ENCODE assay signal across 23 cellular contexts in genomic region chr22:44067033-44067432, GRCh38. TPM values are rescaled to one million over a fixed set of nuclear protein-coding genes. Genes with fewer than 3 reads are reported as not detected.
DNase-seq lines count a peak whose midpoint lies in the region; ATAC-seq and TF ChIP-seq lines count a peak whose summit lies in the region.
"Had no signal": no experiment of that assay in that cellular context is flagged by ENCODE, and none has a peak within 500 bp of the region (broad histone marks: within the 10 kb centered on the region; RNA-seq: fewer than 3 reads in every experiment).

No MANE protein-coding gene starts in this region.

- POLR2A ChIA-PET in MCF 10A (lab: Yijun Ruan, JAX): no interaction called here

- H3K36me3 Mint-ChIP-seq in MCF 10A (ENCODE audit: insufficient read depth, unreplicated experiment) (peaks cover 5% of the 10 kb centered on the region), T-helper 17 cell (ENCODE audit: low read depth) (no peaks in the 10 kb centered on the region)
- peaks cover 13 to 46% of the 10 kb centered on the region in 2 donors for H3K36me3 Mint-ChIP-seq in stimulated activated naive B cell treated with anti-CD40 and anti-IgM and Interleukin-4, amounts not matched to agents 10 μg/mL and 1 μg/mL and 100 μg/mL, for 72 hours
- H3K36me3 Mint-ChIP-seq: naive thymus-derived CD8-positive, alpha-beta T cell; WTC11 had no signal

- no peaks in the 10 kb centered on the region for H3K4me1 Mint-ChIP-seq in MCF 10A (ENCODE audit: insufficient read depth, unreplicated experiment)
- peaks cover 13% of the 10 kb centered on the region for H3K4me1 Mint-ChIP-seq in T-helper 17 cell
- H3K4me1 Mint-ChIP-seq in stimulated activated naive B cell treated with anti-CD40 and anti-IgM and Interleukin-4, amounts not matched to agents 10 μg/mL and 1 μg/mL and 100 μg/mL, for 72 hours: peaks cover 50 to 79% of the 10 kb centered on the region in 2 donors

- H3K27ac ChIP-seq in breast epithelium (no peak overlapping the region), prostate gland (no peak overlapping the region)
- H3K27ac ChIP-seq: 22Rv1, SK-N-MC had no signal

- no peaks in the 10 kb centered on the region for H3K27me3 ChIP-seq in breast epithelium
- H3K27me3 ChIP-seq in prostate gland (replicated peaks; ENCODE audit: insufficient read depth): no peaks in the 10 kb centered on the region
- H3K27me3 ChIP-seq: sigmoid colon, upper lobe of left lung had no signal

- TF ChIP-seq POLR2A in breast epithelium (IDR thresholded peaks at IDR 0.05) (no peak), prostate gland (IDR thresholded peaks at IDR 0.05) (no peak)

- H3K9me3 Mint-ChIP-seq in MCF 10A (ENCODE audit: unreplicated experiment): no peaks in the 10 kb centered on the region
- no peaks in the 10 kb centered on the region for H3K9me3 Mint-ChIP-seq in stimulated activated naive B cell treated with anti-CD40 and anti-IgM and Interleukin-4, amounts not matched to agents 10 μg/mL and 1 μg/mL and 100 μg/mL, for 72 hours
- H3K9me3 Mint-ChIP-seq: naive thymus-derived CD8-positive, alpha-beta T cell; T-helper 2 cell treated with Interferon-gamma antibody and Interleukin-4, amounts not matched to agents 5 μg/mL and 100 μg/mL, for 36 hours; WTC11 had no signal

- no peak overlapping the region for H3K27ac Mint-ChIP-seq in MCF 10A (ENCODE audit: low read depth, unreplicated experiment)
- peak overlapping the region; percentile 56 for H3K27ac Mint-ChIP-seq in T-helper 17 cell
- peak overlapping the region; percentile 99 for H3K27ac Mint-ChIP-seq in stimulated activated naive B cell treated with anti-CD40 and anti-IgM and Interleukin-4, amounts not matched to agents 10 μg/mL and 1 μg/mL and 100 μg/mL, for 72 hours
- H3K27ac Mint-ChIP-seq: T-helper 2 cell treated with Interferon-gamma antibody and Interleukin-4, amounts not matched to agents 5 μg/mL and 100 μg/mL, for 36 hours; WTC11 had no signal

- intact Hi-C loops in MCF 10A (cut with micrococcal nuclease) (no loop called here), breast epithelium (cut with DNase I; ENCODE audit: low total_unique reads) (no loop called here), prostate gland (cut with DNase I) (no loop called here)

- H3K27me3 Mint-ChIP-seq in MCF 10A (ENCODE audit: insufficient read depth, unreplicated experiment) (no peaks in the 10 kb centered on the region), T-helper 17 cell (peaks cover 6% of the 10 kb centered on the region)
- no peaks in the 10 kb centered on the region for H3K27me3 Mint-ChIP-seq in stimulated activated naive B cell treated with anti-CD40 and anti-IgM and Interleukin-4, amounts not matched to agents 10 μg/mL and 1 μg/mL and 100 μg/mL, for 72 hours

- 80% methylated on average over 5 of the region's 5 CpGs for WGBS in prostate gland

- BruUV-seq in MCF 10A (replicated peaks; lab: Mats Ljungman, UMichigan): no TSS peak

- ATAC-seq in T-helper 17 cell: no peak
- ATAC-seq in stimulated activated naive B cell treated with anti-CD40 and anti-IgM and Interleukin-4, amounts not matched to agents 10 μg/mL and 1 μg/mL and 100 μg/mL, for 72 hours (replicated peaks): no peak
- no peak for ATAC-seq in GM18502 (IDR thresholded peaks at IDR 0.05; ENCODE audit: poor library complexity, unreplicated experiment)
- ATAC-seq: left cardiac atrium; naive thymus-derived CD8-positive, alpha-beta T cell; WTC11 had no signal

- CTCF ChIA-PET in MCF 10A (lab: Yijun Ruan, JAX): interaction anchor here (0.6 to 0.9 kb wide), 3 partner anchors 74 to 1247 kb away, joined by 3 to 4 read pairs (median 3); no protein-coding TSS in a partner anchor

- TF ChIP-seq CTCF in MCF 10A (IDR thresholded peaks at IDR 0.05; ENCODE audit: unreplicated experiment) (no peak), breast epithelium (IDR thresholded peaks at IDR 0.05) (no peak), epithelial cell of esophagus (IDR thresholded peaks at IDR 0.05; ENCODE audit: insufficient read depth, low read depth, low read length, missing control alignments) (peak; percentile 16), prostate gland (IDR thresholded peaks at IDR 0.05) (no peak)

- H3K4me1 ChIP-seq in breast epithelium (no peaks in the 10 kb centered on the region), prostate gland (replicated peaks) (no peaks in the 10 kb centered on the region)

- DNase-seq in MCF 10A (ENCODE audit: unreplicated experiment) (peak; percentile 14), breast epithelium (ENCODE audit: low spot score in 2 of 2) (no peak), T-helper 17 cell (no peak), epithelial cell of esophagus (ENCODE audit: low read depth) (peak; percentile 7), SW 1271 (lab: John Stamatoyannopoulos, UW) (no peak), prostate gland (ENCODE audit: low spot score) (no peak)
- DNase-seq in stimulated activated naive B cell treated with anti-CD40 and anti-IgM and Interleukin-4, amounts not matched to agents 10 μg/mL and 1 μg/mL and 100 μg/mL, for 72 hours: no peak
- DNase-seq: activated CD4-positive, alpha-beta T cell treated with anti-CD3 and anti-CD28 coated beads, Interleukin-2, amount 50 U/mL, for 4 hours; activated effector memory CD4-positive, alpha-beta T cell treated with anti-CD3 and anti-CD28 coated beads, Interleukin-2, amount 50 U/mL, for 16 hours; DMS53; glutamatergic neuron; left cardiac atrium; naive thymus-derived CD8-positive, alpha-beta T cell; NCI-H2171; NCI-H526; sigmoid colon; stimulated activated CD8-positive, alpha-beta memory T cell treated with anti-CD3 and anti-CD28 coated beads, Interleukin-4, amount 100 ng/mL, for 48 hours; upper lobe of left lung had no signal

- H3K36me3 ChIP-seq in breast epithelium (no peaks in the 10 kb centered on the region), prostate gland (no peaks in the 10 kb centered on the region)
- H3K36me3 ChIP-seq: sigmoid colon, upper lobe of left lung had no signal

- H3K4me3 ChIP-seq in breast epithelium (no peak overlapping the region), epithelial cell of esophagus (ENCODE audit: low read length) (no peak overlapping the region), prostate gland (no peak overlapping the region)
- H3K4me3 ChIP-seq: sigmoid colon, SK-N-MC, upper lobe of left lung had no signal

- no peak overlapping the region for H3K4me3 Mint-ChIP-seq in MCF 10A (ENCODE audit: unreplicated experiment)
- no peak overlapping the region for H3K4me3 Mint-ChIP-seq in T-helper 17 cell
- H3K4me3 Mint-ChIP-seq in stimulated activated naive B cell treated with anti-CD40 and anti-IgM and Interleukin-4, amounts not matched to agents 10 μg/mL and 1 μg/mL and 100 μg/mL, for 72 hours: no peak overlapping the region
- H3K4me3 Mint-ChIP-seq: naive thymus-derived CD8-positive, alpha-beta T cell; T-helper 2 cell treated with Interferon-gamma antibody and Interleukin-4, amounts not matched to agents 5 μg/mL and 100 μg/mL, for 36 hours; WTC11 had no signal

- H3K9me3 ChIP-seq in breast epithelium (no peaks in the 10 kb centered on the region), T-helper 17 cell (ENCODE audit: control insufficient read depth, low read length, poor library complexity, severe bottlenecking) (no peaks in the 10 kb centered on the region), prostate gland (no peaks in the 10 kb centered on the region)
- H3K9me3 ChIP-seq: sigmoid colon, upper lobe of left lung had no signal

RNA-seq across cellular contexts. Expression of gene PARVB, which starts 42.9 kb away (rescaled TPM):
- 17.2 and 26.0 TPM in 2 replicates for total RNA-seq in MCF 10A (2022)
- 10 to 100 TPM; 12.3 to 57.6 (median 21.6) TPM for total RNA-seq in breast epithelium
- 10 to 100 TPM; 14.6 to 36.4 TPM for total RNA-seq in T-helper 17 cell
- total RNA-seq in prostate gland: 10 to 100 TPM; 11.7 to 28.4 TPM

Comparison
In these comparisons a context has a peak if more than half of its experiments do, and no peak if none do; other contexts are left out.
1. DNase-seq: peak in MCF 10A (single experiment) and epithelial cell of esophagus (single experiment); none in breast epithelium (0 of 2), T-helper 17 cell (0 of 3), stimulated activated naive B cell treated with anti-CD40 and anti-IgM and Interleukin-4, amounts not matched to agents 10 μg/mL and 1 μg/mL and 100 μg/mL, for 72 hours (single experiment), SW 1271 (0 of 2) and prostate gland (single experiment).